Comparison of ENCODE assay signal across 8 cellular contexts in genomic region chr3:169772951-169773816, GRCh38. TPM values are rescaled to one million over a fixed set of nuclear protein-coding genes. Genes with fewer than 3 reads are reported as not detected.
A peak's percentile ranks its signal among the peaks of the same experiment; 100 is the strongest.
DNase-seq lines count a peak whose midpoint lies in the region; ATAC-seq and TF ChIP-seq lines count a peak whose summit lies in the region.

Gene MYNN, plus strand, starts transcription at chr3:169773396. Its CDS starts 900 bp downstream, at chr3:169774296.

- DNase-seq in GM06990 (ENCODE audit: extremely low read depth, insufficient read length) (peak; percentile 94), HFF-Myc (ENCODE audit: extremely low read depth, low read depth) (peak; percentile 65), NB4 (ENCODE audit: low read depth) (peak; percentile 94), head of caudate nucleus (peak; percentile 89 to 98 (median 95)), ovary (peak; percentile 92 to 95 (median 94)), thyroid gland (peak; percentile 93 to 94)
- peak; percentile 86 to 90 for DNase-seq in activated naive CD4-positive, alpha-beta T cell treated with anti-CD3 and anti-CD28 coated beads, Interleukin-2, amount 50 U/mL, for 72 hours (ENCODE audit: low spot score in 2 of 2)

- intact Hi-C loops in head of caudate nucleus (cut with DNase I) (no loop called here), ovary (cut with DNase I) (loop anchor here in 1 of 4 donors (10.0 kb wide), 1 partner anchor 582 kb away; the partner anchor contains the start of gene SKIL), thyroid gland (cut with DNase I) (no loop called here)

- H3K4me3 ChIP-seq in GM06990 (replicated peaks; ENCODE audit: low read depth, low read length), result peak within 1 kb of the TSS; percentile 78
- peak within 1 kb of the TSS; percentile 69 for H3K4me3 ChIP-seq in HFF-Myc (replicated peaks; ENCODE audit: low read depth, low read length)
- peak within 1 kb of the TSS; percentile 96 for H3K4me3 ChIP-seq in NB4 (ENCODE audit: low read depth, low read length)
- peak within 1 kb of the TSS; percentile 99 for H3K4me3 ChIP-seq in ovary
- H3K4me3 ChIP-seq in thyroid gland (replicated peaks in 1 of 3), result peak within 1 kb of the TSS; percentile 75 to 89 (median 81)

- H3K27me3 ChIP-seq in GM06990 (replicated peaks; ENCODE audit: control insufficient read depth, insufficient read depth, low read length) (no peaks in the 10 kb centered on the region), ovary (no peaks in the 10 kb centered on the region), thyroid gland (no peaks in the 10 kb centered on the region)

- H3K36me3 ChIP-seq in GM06990 (ENCODE audit: control insufficient read depth, insufficient read depth, low read length) (peaks cover 1% of the 10 kb centered on the region), ovary (no peaks in the 10 kb centered on the region), thyroid gland (peaks cover 0 to 8% of the 10 kb centered on the region in 2 donors)

- peak; percentile 17 for TF ChIP-seq CTCF in GM06990 (IDR thresholded peaks at IDR 0.05; ENCODE audit: insufficient read depth, low read length, poor library complexity, severe bottlenecking)
- TF ChIP-seq CTCF in HFF-Myc (IDR thresholded peaks at IDR 0.05; ENCODE audit: low read depth, low read length, missing control alignments), result no peak
- no peak for TF ChIP-seq CTCF in NB4 (IDR thresholded peaks at IDR 0.05; ENCODE audit: low read depth, low read length)
- TF ChIP-seq CTCF in ovary (IDR thresholded peaks at IDR 0.05), result no peak
- TF ChIP-seq CTCF in thyroid gland (IDR thresholded peaks at IDR 0.05), result peak in 1 of 6 experiments; percentile 15

- H3K27ac ChIP-seq in ovary (peak within 1 kb of the TSS; percentile 91 to 97), thyroid gland (peak within 1 kb of the TSS; percentile 91 to 99 (median 99))

- peak; percentile 39 for TF ChIP-seq EP300 in ovary (IDR thresholded peaks at IDR 0.05)

- H3K9me3 Mint-ChIP-seq in activated naive CD4-positive, alpha-beta T cell treated with anti-CD3 and anti-CD28 coated beads, Interleukin-2, amount 50 U/mL, for 72 hours, result no peaks in the 10 kb centered on the region

- peak within 1 kb of the TSS; percentile 100 for H3K27ac Mint-ChIP-seq in activated naive CD4-positive, alpha-beta T cell treated with anti-CD3 and anti-CD28 coated beads, Interleukin-2, amount 50 U/mL, for 72 hours

- peak; percentile 88 for ATAC-seq in SK-N-SH treated with all-trans-retinoic acid at 6 μM for 48 hours
- peak; percentile 84 to 87 for ATAC-seq in activated naive CD4-positive, alpha-beta T cell treated with anti-CD3 and anti-CD28 coated beads, Interleukin-2, amount 50 U/mL, for 72 hours

- TF ChIP-seq POLR2A in NB4 (IDR thresholded peaks at IDR 0.05; ENCODE audit: extremely low read depth, insufficient read length), result peak; percentile 95
- peak; percentile 100 for TF ChIP-seq POLR2A in ovary (IDR thresholded peaks at IDR 0.05)
- peak; percentile 92 to 98 for TF ChIP-seq POLR2A in thyroid gland (IDR thresholded peaks at IDR 0.05)

- 0 to 1% (median 1%) methylated on average over 57 to 59 of the region's 59 CpGs for WGBS in ovary, 3 donors
- WGBS in thyroid gland, 2 donors, result 1% methylated on average over 22 to 29 of the region's 59 CpGs

- H3K36me3 Mint-ChIP-seq in activated naive CD4-positive, alpha-beta T cell treated with anti-CD3 and anti-CD28 coated beads, Interleukin-2, amount 50 U/mL, for 72 hours, result peaks cover 21 to 34% of the 10 kb centered on the region in 2 donors

- H3K4me1 ChIP-seq in ovary (ENCODE audit: insufficient read depth), result peaks cover 4% of the 10 kb centered on the region
- peaks cover 3 to 22% of the 10 kb centered on the region in 2 donors for H3K4me1 ChIP-seq in thyroid gland

- no peaks in the 10 kb centered on the region for H3K9me3 ChIP-seq in ovary
- no peaks in the 10 kb centered on the region for H3K9me3 ChIP-seq in thyroid gland

TF ChIP-seq in SK-N-SH treated with all-trans-retinoic acid at 6 μM for 48 hours, 23 proteins besides CTCF, POLR2A, EP300 and RAD21:
- TF ChIP-seq, protein P1, sequence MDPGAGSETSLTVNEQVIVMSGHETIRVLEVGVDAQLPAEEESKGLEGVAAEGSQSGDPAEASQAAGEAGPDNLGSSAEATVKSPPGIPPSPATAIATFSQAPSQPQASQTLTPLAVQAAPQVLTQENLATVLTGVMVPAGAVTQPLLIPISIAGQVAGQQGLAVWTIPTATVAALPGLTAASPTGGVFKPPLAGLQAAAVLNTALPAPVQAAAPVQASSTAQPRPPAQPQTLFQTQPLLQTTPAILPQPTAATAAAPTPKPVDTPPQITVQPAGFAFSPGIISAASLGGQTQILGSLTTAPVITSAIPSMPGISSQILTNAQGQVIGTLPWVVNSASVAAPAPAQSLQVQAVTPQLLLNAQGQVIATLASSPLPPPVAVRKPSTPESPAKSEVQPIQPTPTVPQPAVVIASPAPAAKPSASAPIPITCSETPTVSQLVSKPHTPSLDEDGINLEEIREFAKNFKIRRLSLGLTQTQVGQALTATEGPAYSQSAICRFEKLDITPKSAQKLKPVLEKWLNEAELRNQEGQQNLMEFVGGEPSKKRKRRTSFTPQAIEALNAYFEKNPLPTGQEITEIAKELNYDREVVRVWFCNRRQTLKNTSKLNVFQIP (CRISPR knock-in tag; IDR thresholded peaks at IDR 0.05; ENCODE audit: borderline replicate concordance, low read depth), result no peak
- TF ChIP-seq, protein P2, sequence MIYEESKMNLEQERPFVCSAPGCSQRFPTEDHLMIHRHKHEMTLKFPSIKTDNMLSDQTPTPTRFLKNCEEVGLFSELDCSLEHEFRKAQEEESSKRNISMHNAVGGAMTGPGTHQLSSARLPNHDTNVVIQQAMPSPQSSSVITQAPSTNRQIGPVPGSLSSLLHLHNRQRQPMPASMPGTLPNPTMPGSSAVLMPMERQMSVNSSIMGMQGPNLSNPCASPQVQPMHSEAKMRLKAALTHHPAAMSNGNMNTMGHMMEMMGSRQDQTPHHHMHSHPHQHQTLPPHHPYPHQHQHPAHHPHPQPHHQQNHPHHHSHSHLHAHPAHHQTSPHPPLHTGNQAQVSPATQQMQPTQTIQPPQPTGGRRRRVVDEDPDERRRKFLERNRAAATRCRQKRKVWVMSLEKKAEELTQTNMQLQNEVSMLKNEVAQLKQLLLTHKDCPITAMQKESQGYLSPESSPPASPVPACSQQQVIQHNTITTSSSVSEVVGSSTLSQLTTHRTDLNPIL (CRISPR knock-in tag; IDR thresholded peaks at IDR 0.05; ENCODE audit: low read depth), result no peak
- TF ChIP-seq ZC3H10 (CRISPR knock-in tag; IDR thresholded peaks at IDR 0.05) (no peak), TCF4 (CRISPR knock-in tag; IDR thresholded peaks at IDR 0.05; ENCODE audit: borderline replicate concordance) (no peak), ZNF8 (CRISPR knock-in tag; IDR thresholded peaks at IDR 0.05) (no peak), RARB (CRISPR knock-in tag; IDR thresholded peaks at IDR 0.05) (no peak), ARNTL (CRISPR knock-in tag; IDR thresholded peaks at IDR 0.05; ENCODE audit: borderline replicate concordance, low read depth) (no peak), ISL1 (CRISPR knock-in tag; IDR thresholded peaks at IDR 0.05) (no peak), SNAI2 (CRISPR knock-in tag; IDR thresholded peaks at IDR 0.05) (no peak), CSRNP3 (CRISPR knock-in tag; IDR thresholded peaks at IDR 0.05) (no peak), BACH2 (CRISPR knock-in tag; IDR thresholded peaks at IDR 0.05; ENCODE audit: borderline replicate concordance) (no peak), ZFP3 (CRISPR knock-in tag; IDR thresholded peaks at IDR 0.05) (no peak)
- TF ChIP-seq, protein P3, sequence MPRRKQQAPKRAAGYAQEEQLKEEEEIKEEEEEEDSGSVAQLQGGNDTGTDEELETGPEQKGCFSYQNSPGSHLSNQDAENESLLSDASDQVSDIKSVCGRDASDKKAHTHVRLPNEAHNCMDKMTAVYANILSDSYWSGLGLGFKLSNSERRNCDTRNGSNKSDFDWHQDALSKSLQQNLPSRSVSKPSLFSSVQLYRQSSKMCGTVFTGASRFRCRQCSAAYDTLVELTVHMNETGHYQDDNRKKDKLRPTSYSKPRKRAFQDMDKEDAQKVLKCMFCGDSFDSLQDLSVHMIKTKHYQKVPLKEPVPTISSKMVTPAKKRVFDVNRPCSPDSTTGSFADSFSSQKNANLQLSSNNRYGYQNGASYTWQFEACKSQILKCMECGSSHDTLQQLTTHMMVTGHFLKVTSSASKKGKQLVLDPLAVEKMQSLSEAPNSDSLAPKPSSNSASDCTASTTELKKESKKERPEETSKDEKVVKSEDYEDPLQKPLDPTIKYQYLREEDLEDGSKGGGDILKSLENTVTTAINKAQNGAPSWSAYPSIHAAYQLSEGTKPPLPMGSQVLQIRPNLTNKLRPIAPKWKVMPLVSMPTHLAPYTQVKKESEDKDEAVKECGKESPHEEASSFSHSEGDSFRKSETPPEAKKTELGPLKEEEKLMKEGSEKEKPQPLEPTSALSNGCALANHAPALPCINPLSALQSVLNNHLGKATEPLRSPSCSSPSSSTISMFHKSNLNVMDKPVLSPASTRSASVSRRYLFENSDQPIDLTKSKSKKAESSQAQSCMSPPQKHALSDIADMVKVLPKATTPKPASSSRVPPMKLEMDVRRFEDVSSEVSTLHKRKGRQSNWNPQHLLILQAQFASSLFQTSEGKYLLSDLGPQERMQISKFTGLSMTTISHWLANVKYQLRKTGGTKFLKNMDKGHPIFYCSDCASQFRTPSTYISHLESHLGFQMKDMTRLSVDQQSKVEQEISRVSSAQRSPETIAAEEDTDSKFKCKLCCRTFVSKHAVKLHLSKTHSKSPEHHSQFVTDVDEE (CRISPR knock-in tag; IDR thresholded peaks at IDR 0.05), result no peak

RNA-seq across cellular contexts. Expression of gene MYNN, which starts in this region (rescaled TPM):
- total RNA-seq in activated naive CD4-positive, alpha-beta T cell treated with anti-CD3 and anti-CD28 coated beads, Interleukin-2, amount 50 U/mL, for 72 hours, result 10 to 100 TPM; 13.3 to 16.7 TPM
- total RNA-seq in ovary, result 10 to 100 TPM; 14.1 to 23.6 (median 20.0) TPM
- polyA plus RNA-seq in ovary, result 10 to 100 TPM; 10.1 to 10.3 TPM
- 10 to 100 TPM; 19.4 to 25.0 (median 21.3) TPM for total RNA-seq in thyroid gland

Comparison
In these comparisons a context has a peak if more than half of its experiments do, and no peak if none do; other contexts are left out.
1. Peak in every context shown above with its lines: DNase-seq, ATAC-seq, H3K4me3 ChIP-seq and H3K27ac ChIP-seq.